Comparison of ENCODE assay signal across 8 cellular contexts in the genomic region with DNA sequence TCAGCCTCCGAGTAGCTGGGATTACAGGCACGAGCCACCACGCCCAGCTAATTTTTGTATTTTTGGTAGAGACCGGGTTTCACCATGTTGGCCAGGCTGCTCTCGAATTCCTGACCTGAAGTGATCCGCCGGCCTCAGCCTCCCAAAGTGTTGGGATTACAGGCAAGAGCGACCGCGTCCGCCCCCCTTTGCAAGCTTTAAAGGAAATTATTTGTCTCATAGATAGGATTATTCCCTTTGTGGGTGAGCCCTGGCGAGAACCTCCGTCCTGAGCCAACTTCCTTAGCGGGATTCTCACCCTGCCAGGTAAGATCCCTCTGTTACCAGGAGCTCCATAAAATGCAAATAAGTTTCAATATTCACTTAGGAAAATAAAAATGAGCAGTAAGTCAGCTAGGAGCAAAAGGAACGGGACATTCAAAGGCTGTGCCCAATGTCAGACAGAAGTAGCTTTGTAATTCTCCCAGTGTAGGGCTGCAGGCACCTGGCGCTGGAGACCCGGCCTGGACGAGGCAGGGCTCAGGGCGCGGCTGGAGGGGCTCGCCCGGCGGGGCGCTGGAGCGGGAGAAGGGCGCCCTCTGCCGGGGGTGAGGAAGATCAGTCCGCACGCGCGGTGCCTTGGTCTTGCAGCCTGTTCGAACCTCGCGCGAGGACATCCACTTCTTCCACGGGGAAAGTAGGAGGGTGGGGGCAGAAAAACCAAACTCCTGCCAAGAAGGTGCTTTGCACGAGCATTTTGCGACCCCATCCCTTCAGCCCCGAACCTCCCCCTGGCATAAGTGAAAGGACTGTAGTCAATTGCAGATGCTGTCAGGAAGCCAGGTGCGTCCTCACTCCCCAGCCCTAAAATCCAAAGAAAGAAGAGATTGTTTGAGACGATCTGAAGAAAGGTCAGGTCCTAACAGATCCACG. TPM values are rescaled to one million over a fixed set of nuclear protein-coding genes. Genes with fewer than 3 reads are reported as not detected.
A peak's percentile ranks its signal among the peaks of the same experiment; 100 is the strongest.
DNase-seq lines count a peak whose midpoint lies in the region; ATAC-seq and TF ChIP-seq lines count a peak whose summit lies in the region.

No MANE protein-coding gene starts in this region.

- H3K4me1 ChIP-seq in adrenal gland (replicated peaks in 1 of 2), result peaks cover 6 to 20% of the 10 kb centered on the region in 2 donors
- peaks cover 3% of the 10 kb centered on the region for H3K4me1 ChIP-seq in prostate gland (replicated peaks)
- H3K4me1 ChIP-seq in upper lobe of right lung, result peaks cover 5% of the 10 kb centered on the region

- peak overlapping the region in 1 of 5 donors; percentile 15 for H3K27ac ChIP-seq in adrenal gland
- peak overlapping the region; percentile 51 to 72 for H3K27ac ChIP-seq in prostate gland
- no peak overlapping the region for H3K27ac ChIP-seq in upper lobe of right lung

- intact Hi-C loops in adrenal gland (cut with DNase I) (loop anchor here (5.0 to 10.0 kb wide), 5 partner anchors 346 to 599 kb away; no protein-coding TSS in a partner anchor), left ventricle myocardium superior (cut with micrococcal nuclease) (loop anchor here (5.0 to 10.0 kb wide), 3 partner anchors 336 to 599 kb away; no protein-coding TSS in a partner anchor), prostate gland (cut with DNase I) (loop anchor here (2.0 to 5.0 kb wide), 2 partner anchors 109 to 334 kb away; no protein-coding TSS in a partner anchor), upper lobe of right lung (cut with DNase I) (loop anchor here (5.0 kb wide), 1 partner anchor 599 kb away; no protein-coding TSS in a partner anchor)

- no peaks in the 10 kb centered on the region for H3K27me3 ChIP-seq in adrenal gland
- no peaks in the 10 kb centered on the region for H3K27me3 ChIP-seq in prostate gland (replicated peaks; ENCODE audit: insufficient read depth)
- H3K27me3 ChIP-seq in upper lobe of right lung, result no peaks in the 10 kb centered on the region

- H3K9me3 ChIP-seq in adrenal gland (replicated peaks in 1 of 3), result no peaks in the 10 kb centered on the region
- H3K9me3 ChIP-seq in prostate gland, result no peaks in the 10 kb centered on the region
- H3K9me3 ChIP-seq in upper lobe of right lung, result no peaks in the 10 kb centered on the region

- 27 to 31% (median 28%) methylated on average over 37 to 42 of the region's 42 CpGs for WGBS in adrenal gland, 4 donors
- WGBS in prostate gland, result 24% methylated on average over 42 of the region's 42 CpGs

- TF ChIP-seq POLR2A in adrenal gland (IDR thresholded peaks at IDR 0.05) (no peak), prostate gland (IDR thresholded peaks at IDR 0.05) (no peak)

- DNase-seq in Daoy (ENCODE audit: low read depth) (peak; percentile 84), HFF-Myc (ENCODE audit: extremely low read depth, low read depth) (no peak), NCI-H128 (lab: John Stamatoyannopoulos, UW; ENCODE audit: unreplicated experiment) (peak; percentile 65), T follicular helper cell (ENCODE audit: low read depth) (peak; percentile 56), adrenal gland (peak; percentile 48 to 83 (median 72)), left ventricle myocardium superior (peak; percentile 86), prostate gland (ENCODE audit: low spot score) (peak; percentile 77), upper lobe of right lung (peak; percentile 90)

- TF ChIP-seq CTCF in HFF-Myc (IDR thresholded peaks at IDR 0.05; ENCODE audit: low read depth, low read length, missing control alignments) (peak; percentile 83), adrenal gland (IDR thresholded peaks at IDR 0.05) (peak; percentile 70 to 92 (median 88)), prostate gland (IDR thresholded peaks at IDR 0.05) (peak; percentile 81 to 96 (median 95)), upper lobe of right lung (IDR thresholded peaks at IDR 0.05) (peak; percentile 93)

- H3K36me3 ChIP-seq in adrenal gland (replicated peaks in 1 of 2), result no peaks in the 10 kb centered on the region
- H3K36me3 ChIP-seq in prostate gland, result no peaks in the 10 kb centered on the region
- H3K36me3 ChIP-seq in upper lobe of right lung, result no peaks in the 10 kb centered on the region

- ATAC-seq in left ventricle myocardium superior (peak; percentile 96), upper lobe of right lung (peak; percentile 96)

- H3K4me3 ChIP-seq in HFF-Myc (replicated peaks; ENCODE audit: low read depth, low read length) (peak overlapping the region; percentile 48), adrenal gland (peak overlapping the region in 2 of 4 donors; percentile 35 to 66), prostate gland (peak overlapping the region; percentile 35 to 59), upper lobe of right lung (peak overlapping the region; percentile 62)

RNA-seq across cellular contexts. Expression of gene PLXNC1, which starts 47.1 kb away (rescaled TPM):
- total RNA-seq in Daoy (2014; rRNA removed; shearing (Covaris generic)), result 2.1 and 4.0 TPM in 2 replicates
- total RNA-seq in adrenal gland (10 to 100 TPM; 10.5 to 23.4 (median 13.2) TPM), left ventricle myocardium superior (4.4 TPM), prostate gland (100 to 1,000 TPM in 1 of 2 donors, 1 to 10 TPM in 1; 2.7 to 118 TPM), upper lobe of right lung (15.7 TPM)
- 10 to 100 TPM in 1 of 3 donors, 1 to 10 TPM in 2; 2.5 to 16.9 (median 4.3) TPM for polyA plus RNA-seq in adrenal gland
